Comparison of ENCODE assay signal across 20 cellular contexts in genomic region chr18:78781601-78781960, GRCh38.
DNase-seq lines count a peak whose midpoint lies in the region; ATAC-seq lines count a peak whose summit lies in the region.
"Had no signal": no experiment of that assay in that cellular context is flagged by ENCODE, and none has a peak within 500 bp of the region (broad histone marks: within the 10 kb centered on the region; RNA-seq: fewer than 3 reads in every experiment).

No MANE protein-coding gene starts in this region.

- H3K4me2 ChIP-seq in neuronal stem cell (ENCODE audit: insufficient read depth, low read length, poor library complexity, severe bottlenecking) = no peak overlapping the region
- H3K4me2 ChIP-seq: BLaER1 had no signal

- peaks cover 2% of the 10 kb centered on the region for H3K79me1 ChIP-seq in neuronal stem cell (ENCODE audit: low read depth, low read length)

- H3K4me3 ChIP-seq in right cardiac atrium (ENCODE audit: low read length) = no peak overlapping the region
- H3K4me3 ChIP-seq in neuronal stem cell (ENCODE audit: low read length in 2 of 2) = no peak overlapping the region
- H3K4me3 ChIP-seq: BLaER1, GM23248, HAP-1 had no signal

- no peaks in the 10 kb centered on the region for H3K27me3 Mint-ChIP-seq in activated CD8-positive, alpha-beta T cell treated with anti-CD3 and anti-CD28 coated beads, Interleukin-2, amount 10 ng/mL, durations not matched to agents 7 days and 5 days (ENCODE audit: low read depth)
- H3K27me3 Mint-ChIP-seq: B cell; CD4-positive, CD25-positive, alpha-beta regulatory T cell had no signal

- no peaks in the 10 kb centered on the region for H3K9me3 Mint-ChIP-seq in activated CD8-positive, alpha-beta T cell treated with anti-CD3 and anti-CD28 coated beads, Interleukin-2, amount 10 ng/mL, durations not matched to agents 7 days and 5 days (ENCODE audit: insufficient read depth)
- H3K9me3 Mint-ChIP-seq: CD8-positive, alpha-beta T cell had no signal

- H3K4me1 ChIP-seq in right cardiac atrium (ENCODE audit: control insufficient read depth, insufficient read depth, low read length) = no peaks in the 10 kb centered on the region
- no peaks in the 10 kb centered on the region for H3K4me1 ChIP-seq in neuronal stem cell (ENCODE audit: control insufficient read depth in 2 of 2, insufficient read depth in 1 of 2, low read depth in 1 of 2, low read length in 2 of 2)
- H3K4me1 ChIP-seq: BLaER1, Caco-2, HAP-1 had no signal

- H3K9ac ChIP-seq in neuronal stem cell (ENCODE audit: low read depth, low read length, poor library complexity) = no peak overlapping the region
- H3K9ac ChIP-seq: BLaER1, GM23248 had no signal

- no peaks in the 10 kb centered on the region for H3K36me3 Mint-ChIP-seq in activated CD8-positive, alpha-beta T cell treated with anti-CD3 and anti-CD28 coated beads, Interleukin-2, amount 10 ng/mL, durations not matched to agents 7 days and 5 days (ENCODE audit: low read depth)
- H3K36me3 Mint-ChIP-seq: CD4-positive, CD25-positive, alpha-beta regulatory T cell; CD8-positive, alpha-beta T cell had no signal

- H4K8ac ChIP-seq in neuronal stem cell (ENCODE audit: low read depth, low read length) = no peak overlapping the region

- POLR2A ChIA-PET in activated CD8-positive, alpha-beta T cell treated with anti-CD3 and anti-CD28 coated beads, Interleukin-2, amount 10 ng/mL, durations not matched to agents 7 days and 5 days (lab: Charles Lee) = no interaction called here

- no peak overlapping the region for H2BK120ac ChIP-seq in neuronal stem cell (ENCODE audit: low read depth, low read length)

- intact Hi-C loops in cardiac septum (cut with DNase I) = no loop called here
- intact Hi-C loops in right cardiac atrium (cut with DNase I) = no loop called here
- intact Hi-C loops in sciatic nerve (cut with DNase I) = no loop called here

- H3K14ac ChIP-seq in neuronal stem cell (ENCODE audit: low read length) = no peak overlapping the region

- H3K4me3 Mint-ChIP-seq in activated CD8-positive, alpha-beta T cell treated with anti-CD3 and anti-CD28 coated beads, Interleukin-2, amount 10 ng/mL, durations not matched to agents 7 days and 5 days = no peak overlapping the region
- H3K4me3 Mint-ChIP-seq: B cell; CD4-positive, CD25-positive, alpha-beta regulatory T cell; CD8-positive, alpha-beta T cell; HFFc6 had no signal

- H3K4me1 Mint-ChIP-seq in activated CD8-positive, alpha-beta T cell treated with anti-CD3 and anti-CD28 coated beads, Interleukin-2, amount 10 ng/mL, durations not matched to agents 7 days and 5 days (ENCODE audit: low read depth) = no peaks in the 10 kb centered on the region
- H3K4me1 Mint-ChIP-seq: B cell; CD4-positive, CD25-positive, alpha-beta regulatory T cell had no signal

- no peak overlapping the region for H3K23ac ChIP-seq in neuronal stem cell (ENCODE audit: low read depth, low read length, poor library complexity)

- DNase-seq in cardiac septum (ENCODE audit: low spot score) (peak; percentile 69), right cardiac atrium (no peak), neuronal stem cell (ENCODE audit: low spot score) (no peak), sciatic nerve (ENCODE audit: low spot score) (peak; percentile 45), NCI-H524 (lab: John Stamatoyannopoulos, UW) (no peak)
- DNase-seq in activated CD8-positive, alpha-beta T cell treated with anti-CD3 and anti-CD28 coated beads, Interleukin-2, amount 10 ng/mL, durations not matched to agents 7 days and 5 days = no peak
- no peak for DNase-seq in effector CD4-positive, alpha-beta T cell
- DNase-seq: Caco-2; CD4-positive, CD25-positive, alpha-beta regulatory T cell; CD8-positive, alpha-beta T cell; DMS153; DND-41; GM23248; HFFc6 had no signal

- no peaks in the 10 kb centered on the region for H3K9me3 ChIP-seq in right cardiac atrium (ENCODE audit: control insufficient read depth, low read length)
- peaks cover 0 to 4% of the 10 kb centered on the region in 2 donors for H3K9me3 ChIP-seq in neuronal stem cell (replicated peaks in 1 of 2; ENCODE audit: control insufficient read depth in 2 of 2, insufficient read depth in 1 of 2, low read depth in 1 of 2, low read length in 2 of 2)
- H3K9me3 ChIP-seq: BLaER1, Caco-2, HAP-1 had no signal

- no peak overlapping the region for H2BK12ac ChIP-seq in neuronal stem cell (ENCODE audit: low read length)

- no peak overlapping the region for H4K91ac ChIP-seq in neuronal stem cell (ENCODE audit: low read depth, low read length, poor library complexity)

- H3K27ac Mint-ChIP-seq in activated CD8-positive, alpha-beta T cell treated with anti-CD3 and anti-CD28 coated beads, Interleukin-2, amount 10 ng/mL, durations not matched to agents 7 days and 5 days = no peak overlapping the region
- H3K27ac Mint-ChIP-seq: B cell; CD4-positive, CD25-positive, alpha-beta regulatory T cell; CD8-positive, alpha-beta T cell; HFFc6 had no signal

- H2AFZ ChIP-seq in neuronal stem cell (ENCODE audit: low read length) = no peak overlapping the region
- H2AFZ ChIP-seq: GM23248 had no signal

- no peak overlapping the region for H3K27ac ChIP-seq in right cardiac atrium (ENCODE audit: low read length)
- no peak overlapping the region for H3K27ac ChIP-seq in neuronal stem cell (replicated peaks; ENCODE audit: low read length)
- H3K27ac ChIP-seq: 22Rv1, BLaER1, C4-2B, GM23248 had no signal

- H3K4ac ChIP-seq in neuronal stem cell (ENCODE audit: low read length) = no peak overlapping the region

- peak overlapping the region; percentile 17 for H3K18ac ChIP-seq in neuronal stem cell (ENCODE audit: low read length)

- no peak for ATAC-seq in right cardiac atrium
- no peak for ATAC-seq in sciatic nerve
- ATAC-seq in HG03139 (IDR thresholded peaks at IDR 0.05; ENCODE audit: unreplicated experiment) = no peak
- no peak for ATAC-seq in activated CD8-positive, alpha-beta T cell treated with anti-CD3 and anti-CD28 coated beads, Interleukin-2, amount 10 ng/mL, durations not matched to agents 7 days and 5 days
- ATAC-seq: CD8-positive, alpha-beta T cell had no signal

- no peaks in the 10 kb centered on the region for H3K36me3 ChIP-seq in neuronal stem cell (replicated peaks in 1 of 2; ENCODE audit: control insufficient read depth in 2 of 2, insufficient read depth in 2 of 2, low read length in 2 of 2)
- H3K36me3 ChIP-seq: BLaER1, HAP-1 had no signal

- H3K27me3 ChIP-seq in right cardiac atrium (ENCODE audit: control insufficient read depth, insufficient read depth) = no peaks in the 10 kb centered on the region
- no peaks in the 10 kb centered on the region for H3K27me3 ChIP-seq in neuronal stem cell (ENCODE audit: control insufficient read depth in 3 of 3, insufficient read depth in 3 of 3, low read depth in 1 of 3, low read length in 3 of 3)
- H3K27me3 ChIP-seq: BLaER1 had no signal

- H2AK5ac ChIP-seq in neuronal stem cell (ENCODE audit: low read depth, low read length) = no peak overlapping the region

- 91% methylated on average over 28 of the region's 28 CpGs for WGBS in right cardiac atrium
- WGBS in neuronal stem cell (ENCODE audit: extremely low coverage in 2 of 2, insufficient read length in 2 of 2, insufficient replicate concordance in 1 of 2), 2 donors = no CpG with 5 or more reads among the region's 28 CpGs

- no peak overlapping the region for H2BK15ac ChIP-seq in neuronal stem cell (ENCODE audit: low read length)

- H2BK5ac ChIP-seq in neuronal stem cell (ENCODE audit: low read length) = no peak overlapping the region

- CTCF ChIA-PET in activated CD8-positive, alpha-beta T cell treated with anti-CD3 and anti-CD28 coated beads, Interleukin-2, amount 10 ng/mL, durations not matched to agents 7 days and 5 days (lab: Charles Lee) = no interaction called here

Comparison
In these comparisons a context has a peak if more than half of its experiments do, and no peak if none do; other contexts are left out.
1. DNase-seq: peak in cardiac septum (single experiment) and sciatic nerve (single experiment); none in right cardiac atrium (0 of 3), neuronal stem cell (single experiment), NCI-H524 (0 of 2), activated CD8-positive, alpha-beta T cell treated with anti-CD3 and anti-CD28 coated beads, Interleukin-2, amount 10 ng/mL, durations not matched to agents 7 days and 5 days (single experiment) and effector CD4-positive, alpha-beta T cell (single experiment).